ENCODE assay signal across 11 cellular contexts in genomic region chr3:52088445-52089367, GRCh38. TPM values are rescaled to one million over a fixed set of nuclear protein-coding genes. Genes with fewer than 3 reads are reported as not detected.
DNase-seq lines count a peak whose midpoint lies in the region; ATAC-seq and TF ChIP-seq lines count a peak whose summit lies in the region.
"Had no signal": no experiment of that assay in that cellular context is flagged by ENCODE, and none has a peak within 500 bp of the region (broad histone marks: within the 10 kb centered on the region; RNA-seq: fewer than 3 reads in every experiment).

No MANE protein-coding gene starts in this region.

- ATAC-seq in HG02610 (IDR thresholded peaks at IDR 0.05; ENCODE audit: unreplicated experiment) (no peak), GM21367 (IDR thresholded peaks at IDR 0.05; ENCODE audit: unreplicated experiment) (no peak), HG02884 (IDR thresholded peaks at IDR 0.05; ENCODE audit: unreplicated experiment) (no peak)
- ATAC-seq: WTC11 had no signal

- H3K9me3 Mint-ChIP-seq in osteocyte (ENCODE audit: unreplicated experiment), result no peaks in the 10 kb centered on the region
- H3K9me3 Mint-ChIP-seq: naive B cell, WTC11 had no signal

- H3K27ac ChIP-seq in RWPE1, result peak overlapping the region; percentile 75
- H3K27ac ChIP-seq: colonic mucosa had no signal

- H3K36me3 Mint-ChIP-seq in osteocyte (ENCODE audit: unreplicated experiment), result no peaks in the 10 kb centered on the region
- H3K36me3 Mint-ChIP-seq: naive B cell had no signal

- TF ChIP-seq CTCF in GM20000 (IDR thresholded peaks at IDR 0.05; ENCODE audit: extremely low read depth, missing control alignments) (no peak), RWPE1 (conservative IDR thresholded peaks at IDR 0.05; ENCODE audit: low read depth) (no peak), osteocyte (IDR thresholded peaks at IDR 0.05) (no peak)

- no peaks in the 10 kb centered on the region for H3K27me3 Mint-ChIP-seq in osteocyte (ENCODE audit: unreplicated experiment)
- H3K27me3 Mint-ChIP-seq: naive B cell had no signal

- peaks cover 56% of the 10 kb centered on the region for H3K4me1 Mint-ChIP-seq in osteocyte (ENCODE audit: unreplicated experiment)
- H3K4me1 Mint-ChIP-seq: WTC11 had no signal

- CTCF ChIA-PET in RWPE1 (lab: Yijun Ruan, JAX), result no interaction called here

- H3K4me3 Mint-ChIP-seq in osteocyte (ENCODE audit: unreplicated experiment), result no peak overlapping the region
- H3K4me3 Mint-ChIP-seq: naive B cell, WTC11 had no signal

- DNase-seq in GM20000 (ENCODE audit: low spot score) (peak; percentile 28), RWPE1 (ENCODE audit: low spot score) (no peak), fibroblast of peridontal ligament (ENCODE audit: extremely low read depth) (peak; percentile 69), osteocyte (ENCODE audit: extremely low spot score, unreplicated experiment) (no peak), hippocampal formation (lab: John Stamatoyannopoulos, UW) (no peak)
- DNase-seq: colonic mucosa, naive B cell had no signal

- POLR2A ChIA-PET in RWPE1 (lab: Yijun Ruan, JAX; ENCODE audit: low non-redundant PET), result interaction anchor here (0.6 kb wide), 2 partner anchors 16 to 155 kb away, joined by 3 read pairs; no protein-coding TSS in a partner anchor

- H3K27ac Mint-ChIP-seq in osteocyte (ENCODE audit: unreplicated experiment), result peak overlapping the region; percentile 91
- H3K27ac Mint-ChIP-seq: WTC11 had no signal

RNA-seq across cellular contexts. Expression of gene DUSP7, which starts 32.3 kb away (rescaled TPM):
- 19.4 and 21.2 TPM in 2 replicates for total RNA-seq in osteocyte

Comparison
In these comparisons a context has a peak if more than half of its experiments do, and no peak if none do; other contexts are left out.
1. DNase-seq: peak in GM20000 (single experiment) and fibroblast of peridontal ligament (single experiment); none in RWPE1 (single experiment), osteocyte (single experiment) and hippocampal formation (0 of 2).